In genomic region chr6:18463429-18463828, GRCh38 we compare ENCODE assay signal across 25 cellular contexts.
"Had no signal": no experiment of that assay in that cellular context is flagged by ENCODE, and none has a peak within 500 bp of the region (broad histone marks: within the 10 kb centered on the region; RNA-seq: fewer than 3 reads in every experiment).

No MANE protein-coding gene starts in this region.

- H3K27ac ChIP-seq: coronary artery, esophagus muscularis mucosa, foreskin keratinocyte, heart right ventricle, left lung, lower lobe of right lung had no signal

- H3K4me1 ChIP-seq: esophagus muscularis mucosa, foreskin keratinocyte, left lung, lower lobe of right lung had no signal

- H3K27me3 Mint-ChIP-seq: effector memory CD8-positive, alpha-beta T cell; naive B cell had no signal

- H3K4me3 ChIP-seq: coronary artery, esophagus muscularis mucosa, heart right ventricle, left lung, lower lobe of right lung, mucosa of descending colon had no signal

- H3K9me3 ChIP-seq: esophagus muscularis mucosa, left lung, lower lobe of right lung, mucosa of descending colon had no signal

- H3K27ac Mint-ChIP-seq: effector memory CD8-positive, alpha-beta T cell; endodermal cell; mesothelial cell of epicardium had no signal

- DNase-seq: dermis blood vessel endothelial cell; effector CD8-positive, alpha-beta T cell; effector memory CD8-positive, alpha-beta T cell; endodermal cell; foreskin keratinocyte; glutamatergic neuron; head of caudate nucleus; heart right ventricle; hippocampal formation; left cardiac atrium; left lung; left ventricle myocardium superior; lower lobe of right lung; mesenchymal stem cell; mucosa of descending colon; naive B cell had no signal

- H3K4me1 Mint-ChIP-seq: mesothelial cell of epicardium had no signal

- ATAC-seq: effector memory CD8-positive, alpha-beta T cell; foreskin keratinocyte; left cardiac atrium; left lung; lower lobe of right lung; mucosa of descending colon had no signal

- H3K27me3 ChIP-seq: esophagus muscularis mucosa, foreskin keratinocyte, heart right ventricle, left lung had no signal

- FAIRE-seq: colon, endometrium, endothelial cell of umbilical vein, frontal cortex, islet of Langerhans, keratinocyte had no signal

- H3K9me3 Mint-ChIP-seq: effector memory CD8-positive, alpha-beta T cell had no signal

- H3K4me3 Mint-ChIP-seq: effector memory CD8-positive, alpha-beta T cell; endodermal cell; mesothelial cell of epicardium had no signal
